8 cellular contexts compared by ENCODE assay signal in genomic region chr3:159829056-159829995, GRCh38. TPM values are rescaled to one million over a fixed set of nuclear protein-coding genes. Genes with fewer than 3 reads are reported as not detected.
A peak's percentile ranks its signal among the peaks of the same experiment; 100 is the strongest.
DNase-seq lines count a peak whose midpoint lies in the region; ATAC-seq and TF ChIP-seq lines count a peak whose summit lies in the region.
"Had no signal": no experiment of that assay in that cellular context is flagged by ENCODE, and none has a peak within 500 bp of the region (broad histone marks: within the 10 kb centered on the region; RNA-seq: fewer than 3 reads in every experiment).

No MANE protein-coding gene starts in this region.

- H3K9me3 ChIP-seq in Panc1 (ENCODE audit: control insufficient read depth, insufficient read depth, low read depth, low read length) (no peaks in the 10 kb centered on the region), gastroesophageal sphincter (no peaks in the 10 kb centered on the region), transverse colon (no peaks in the 10 kb centered on the region)

- 43 to 65% methylated on average over 10 of the region's 10 CpGs for WGBS in gastroesophageal sphincter (ENCODE audit: low coverage in 1 of 2), 2 donors
- WGBS in transverse colon (ENCODE audit: low coverage in 1 of 2), 2 donors = 50 to 51% methylated on average over 8 to 10 of the region's 10 CpGs

- intact Hi-C loops in Panc1 (cut with micrococcal nuclease; ENCODE audit: unreplicated experiment) = loop anchor here (2.0 to 5.0 kb wide), 2 partner anchors 53 to 177 kb away; no protein-coding TSS in a partner anchor
- intact Hi-C loops in transverse colon (cut with DNase I; ENCODE audit: low total_unique reads) = loop anchor here (5.0 kb wide), 1 partner anchor 173 kb away; no protein-coding TSS in a partner anchor
- intact Hi-C loops in activated CD4-positive, alpha-beta T cell treated with anti-CD3 and anti-CD28 coated beads for 36 hours (cut with DNase I, micrococcal nuclease) = loop anchor here (2.0 to 5.0 kb wide), 2 partner anchors 177 to 658 kb away; no protein-coding TSS in a partner anchor

- POLR2A ChIA-PET in Panc1 (lab: Charles Lee) = no interaction called here
- POLR2A ChIA-PET in activated CD4-positive, alpha-beta T cell treated with anti-CD3 and anti-CD28 coated beads for 36 hours (lab: Charles Lee) = no interaction called here

- no peaks in the 10 kb centered on the region for H3K36me3 Mint-ChIP-seq in activated CD4-positive, alpha-beta T cell treated with anti-CD3 and anti-CD28 coated beads for 36 hours (ENCODE audit: low read depth)

- CTCF ChIA-PET in Panc1 (lab: Charles Lee) = interaction anchor here (0.6 to 1.5 kb wide), 3 partner anchors 22 to 177 kb away, joined by 3 to 10 read pairs (median 3); no protein-coding TSS in a partner anchor
- CTCF ChIA-PET in activated CD4-positive, alpha-beta T cell treated with anti-CD3 and anti-CD28 coated beads for 36 hours (lab: Charles Lee) = interaction anchor here (0.7 to 1.3 kb wide), 2 partner anchors 9 to 176 kb away, joined by 3 to 8 read pairs; no protein-coding TSS in a partner anchor

- no peak for TF ChIP-seq EP300 in gastroesophageal sphincter (IDR thresholded peaks at IDR 0.05)
- no peak for TF ChIP-seq EP300 in transverse colon (IDR thresholded peaks at IDR 0.05; ENCODE audit: low read depth)

- no peak overlapping the region for H3K4me3 Mint-ChIP-seq in activated CD4-positive, alpha-beta T cell treated with anti-CD3 and anti-CD28 coated beads for 36 hours
- H3K4me3 Mint-ChIP-seq: stimulated activated naive CD8-positive, alpha-beta T cell treated with anti-CD3 and anti-CD28 coated beads, Interleukin-15, Interleukin-2, amounts not matched to agents 100 ng/mL and 50 ng/mL, for 24 hours had no signal

- H3K4me1 ChIP-seq in Panc1 (ENCODE audit: control insufficient read depth, insufficient read depth, low read length) = peaks cover 23% of the 10 kb centered on the region
- peaks cover 22 to 65% (median 25%) of the 10 kb centered on the region in 3 donors for H3K4me1 ChIP-seq in gastroesophageal sphincter
- peaks cover 0 to 54% (median 36%) of the 10 kb centered on the region in 4 donors for H3K4me1 ChIP-seq in transverse colon

- H3K9me3 Mint-ChIP-seq in activated CD4-positive, alpha-beta T cell treated with anti-CD3 and anti-CD28 coated beads for 36 hours (ENCODE audit: low read depth) = no peaks in the 10 kb centered on the region
- H3K9me3 Mint-ChIP-seq: stimulated activated naive CD8-positive, alpha-beta T cell treated with anti-CD3 and anti-CD28 coated beads, Interleukin-15, Interleukin-2, amounts not matched to agents 100 ng/mL and 50 ng/mL, for 24 hours had no signal

- in situ Hi-C loops in Panc1 (cut with HindIII; ENCODE audit: low pct_unique_long_range_greater_than_20kb, low sequenced_read_pairs) (no loop called here), transverse colon (cut with MboI; ENCODE audit: low pct_ligation_motif_present in 1 of 4, low pct_unique_long_range_greater_than_20kb in 1 of 4, low sequenced_read_pairs in 3 of 4) (loop anchor here in 1 of 4 donors (10.0 kb wide), 1 partner anchor 175 kb away; no protein-coding TSS in a partner anchor)

- no peak for ATAC-seq in Panc1
- ATAC-seq in gastroesophageal sphincter = peak; percentile 30
- no peak for ATAC-seq in activated CD4-positive, alpha-beta T cell treated with anti-CD3 and anti-CD28 coated beads for 36 hours
- ATAC-seq in HG03280 (IDR thresholded peaks at IDR 0.05; ENCODE audit: unreplicated experiment) = no peak

- H3K27ac ChIP-seq in Panc1 (ENCODE audit: low read length) = peak overlapping the region; percentile 52; the same call in 1 of the 2 replicates
- peak overlapping the region in 2 of 4 donors; percentile 52 to 57 for H3K27ac ChIP-seq in gastroesophageal sphincter
- H3K27ac ChIP-seq in transverse colon = peak overlapping the region in 3 of 4 donors; percentile 53 to 65 (median 60)

- no peak overlapping the region for H3K27ac Mint-ChIP-seq in activated CD4-positive, alpha-beta T cell treated with anti-CD3 and anti-CD28 coated beads for 36 hours
- H3K27ac Mint-ChIP-seq: stimulated activated naive CD8-positive, alpha-beta T cell treated with anti-CD3 and anti-CD28 coated beads, Interleukin-15, Interleukin-2, amounts not matched to agents 100 ng/mL and 50 ng/mL, for 24 hours had no signal

- H3K4me1 Mint-ChIP-seq in activated CD4-positive, alpha-beta T cell treated with anti-CD3 and anti-CD28 coated beads for 36 hours = no peaks in the 10 kb centered on the region

- H3K4me3 ChIP-seq in LNCaP clone FGC (ENCODE audit: low read depth, low read length) (no peak overlapping the region), Panc1 (ENCODE audit: low read depth in 2 of 2, low read length in 2 of 2) (no peak overlapping the region), gastroesophageal sphincter (no peak overlapping the region), transverse colon (no peak overlapping the region)

- no peaks in the 10 kb centered on the region for H3K27me3 ChIP-seq in Panc1 (ENCODE audit: control insufficient read depth, insufficient read depth, low read length)
- H3K27me3 ChIP-seq in gastroesophageal sphincter = no peaks in the 10 kb centered on the region
- H3K27me3 ChIP-seq in transverse colon = no peaks in the 10 kb centered on the region

- DNase-seq in LNCaP clone FGC (ENCODE audit: low read depth) (peak; percentile 89), Panc1 (ENCODE audit: low read depth, low spot score) (no peak), transverse colon (peak; percentile 86), RKO (ENCODE audit: low spot score) (no peak)
- DNase-seq in activated CD4-positive, alpha-beta T cell treated with anti-CD3 and anti-CD28 coated beads for 36 hours = no peak

- peaks cover 1% of the 10 kb centered on the region for H3K27me3 Mint-ChIP-seq in activated CD4-positive, alpha-beta T cell treated with anti-CD3 and anti-CD28 coated beads for 36 hours
- H3K27me3 Mint-ChIP-seq: stimulated activated naive CD8-positive, alpha-beta T cell treated with anti-CD3 and anti-CD28 coated beads, Interleukin-15, Interleukin-2, amounts not matched to agents 100 ng/mL and 50 ng/mL, for 24 hours had no signal

- H3K36me3 ChIP-seq in Panc1 (ENCODE audit: control insufficient read depth, insufficient read depth, low read length) (no peaks in the 10 kb centered on the region), gastroesophageal sphincter (no peaks in the 10 kb centered on the region), transverse colon (no peaks in the 10 kb centered on the region)

- TF ChIP-seq CTCF in LNCaP clone FGC (IDR thresholded peaks at IDR 0.05; ENCODE audit: control insufficient read depth, extremely low read depth, insufficient read depth) (no peak), Panc1 (IDR thresholded peaks at IDR 0.05) (no peak), gastroesophageal sphincter (IDR thresholded peaks at IDR 0.05) (no peak), transverse colon (IDR thresholded peaks at IDR 0.05) (no peak)

- no TSS peak for BruUV-seq in Panc1 (replicated peaks; lab: Mats Ljungman, UMichigan)

- TF ChIP-seq POLR2A in gastroesophageal sphincter (IDR thresholded peaks at IDR 0.05) = no peak
- no peak for TF ChIP-seq POLR2A in transverse colon (IDR thresholded peaks at IDR 0.05)

RNA-seq across cellular contexts. Expression of gene SCHIP1, which starts 10.3 kb away (rescaled TPM):
- 1.2 TPM for total RNA-seq in Panc1 (2021; ENCODE audit: unreplicated experiment)
- 0.94 TPM for polyA plus RNA-seq in Panc1 (2012; ENCODE audit: insufficient read length)
- 10 to 100 TPM; 19.6 to 47.1 (median 30.2) TPM for total RNA-seq in gastroesophageal sphincter
- total RNA-seq in transverse colon = 1 to 10 TPM in 2 of 4 donors, under 1 TPM in 2; 0.20 to 7.5 (median 2.5) TPM
- not detected for total RNA-seq in activated CD4-positive, alpha-beta T cell treated with anti-CD3 and anti-CD28 coated beads for 36 hours

Comparison
In these comparisons a context has a peak if more than half of its experiments do, and no peak if none do; other contexts are left out.
1. DNase-seq: peak in LNCaP clone FGC (single experiment) and transverse colon (single experiment); none in Panc1 (single experiment), RKO (single experiment) and activated CD4-positive, alpha-beta T cell treated with anti-CD3 and anti-CD28 coated beads for 36 hours (single experiment).